In the genomic region with DNA sequence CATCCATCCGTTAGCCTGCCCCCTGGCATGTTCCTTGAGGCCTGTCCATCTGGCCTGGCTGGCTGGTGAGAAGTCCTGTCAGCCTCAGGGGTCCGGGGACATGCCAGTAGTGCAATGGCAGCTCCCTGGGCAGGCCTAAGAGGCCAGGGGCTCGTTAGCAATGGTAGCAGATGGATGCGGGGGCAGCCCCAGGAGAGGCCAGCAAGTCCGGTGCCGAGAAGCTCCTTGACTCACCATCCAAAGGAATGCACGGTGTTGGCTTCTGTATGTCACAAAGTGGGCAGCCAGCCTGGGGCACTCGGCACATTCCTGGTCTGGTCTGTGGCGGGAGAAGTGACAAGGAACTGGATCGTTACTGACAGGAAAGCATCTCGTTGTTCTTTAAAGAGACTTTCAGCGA, we compare ENCODE assay signal across 24 cellular contexts.
DNase-seq lines count a peak whose midpoint lies in the region; ATAC-seq and TF ChIP-seq lines count a peak whose summit lies in the region.
"Had no signal": no experiment of that assay in that cellular context is flagged by ENCODE, and none has a peak within 500 bp of the region (broad histone marks: within the 10 kb centered on the region; RNA-seq: fewer than 3 reads in every experiment).

No MANE protein-coding gene starts in this region.

- intact Hi-C loops in upper lobe of right lung (cut with DNase I): no loop called here

- no peaks in the 10 kb centered on the region for H3K27me3 ChIP-seq in muscle layer of duodenum (ENCODE audit: low read depth, low read length)
- H3K27me3 ChIP-seq in upper lobe of right lung: no peaks in the 10 kb centered on the region
- H3K27me3 ChIP-seq in HAP-1 (ENCODE audit: low read depth): no peaks in the 10 kb centered on the region
- H3K27me3 ChIP-seq: colonic mucosa, esophagus squamous epithelium, gastroesophageal sphincter, suprapubic skin had no signal

- in situ Hi-C loops in HAP-1 (cut with MboI; ENCODE audit: low sequenced_read_pairs): no loop called here

- H3K27ac ChIP-seq in muscle layer of duodenum (ENCODE audit: low read length): peak overlapping the region; percentile 32
- H3K27ac ChIP-seq in upper lobe of right lung: no peak overlapping the region
- H3K27ac ChIP-seq: colonic mucosa, esophagus squamous epithelium, gastroesophageal sphincter, skin epidermis, suprapubic skin had no signal

- no peak for ATAC-seq in upper lobe of right lung
- no peak for ATAC-seq in HG02885 (IDR thresholded peaks at IDR 0.05; ENCODE audit: poor library complexity, unreplicated experiment)
- ATAC-seq: activated naive CD4-positive, alpha-beta T cell treated with anti-CD3 and anti-CD28 coated beads, Interleukin-2, amount 50 U/mL, for 72 hours; gastroesophageal sphincter had no signal

- no peak overlapping the region for H3K4me3 ChIP-seq in muscle layer of duodenum (ENCODE audit: low read depth in 1 of 2, low read length in 2 of 2)
- H3K4me3 ChIP-seq in upper lobe of right lung: no peak overlapping the region
- no peak overlapping the region for H3K4me3 ChIP-seq in HAP-1
- H3K4me3 ChIP-seq: colonic mucosa, esophagus squamous epithelium, gastroesophageal sphincter, skin epidermis, suprapubic skin had no signal

- H3K4me3 Mint-ChIP-seq in chondrocyte (ENCODE audit: unreplicated experiment): no peak overlapping the region
- H3K4me3 Mint-ChIP-seq: CD4-positive, alpha-beta memory T cell; natural killer cell treated with Interleukin-12 subunit alpha and Interleukin-12 subunit beta and Interleukin-15 and Interleukin-18, amount 100 ng/mL, for 72 hours had no signal

- no peaks in the 10 kb centered on the region for H3K36me3 ChIP-seq in muscle layer of duodenum (ENCODE audit: control insufficient read depth in 1 of 2, insufficient read depth in 2 of 2, low read length in 2 of 2)
- no peaks in the 10 kb centered on the region for H3K36me3 ChIP-seq in upper lobe of right lung
- no peaks in the 10 kb centered on the region for H3K36me3 ChIP-seq in HAP-1 (replicated peaks)
- H3K36me3 ChIP-seq: colonic mucosa, esophagus squamous epithelium, gastroesophageal sphincter, suprapubic skin had no signal

- no peaks in the 10 kb centered on the region for H3K36me3 Mint-ChIP-seq in chondrocyte (ENCODE audit: low read depth)
- H3K36me3 Mint-ChIP-seq: activated naive CD4-positive, alpha-beta T cell treated with anti-CD3 and anti-CD28 coated beads, Interleukin-2, amount 50 U/mL, for 72 hours; CD4-positive, alpha-beta memory T cell; natural killer cell treated with Interleukin-12 subunit alpha and Interleukin-12 subunit beta and Interleukin-15 and Interleukin-18, amount 100 ng/mL, for 72 hours had no signal

- DNase-seq in RPMI7951 (ENCODE audit: low read depth) (peak; percentile 84), chondrocyte (ENCODE audit: low spot score) (no peak), upper lobe of right lung (peak; percentile 60), NCI-H146 (lab: John Stamatoyannopoulos, UW) (no peak), HAP-1 (ENCODE audit: low spot score in 2 of 2) (no peak)
- DNase-seq: activated CD4-positive, alpha-beta T cell treated with anti-CD3 and anti-CD28 coated beads for 4 hours; CD4-positive, alpha-beta memory T cell; colonic mucosa; DMS153; esophagus squamous epithelium; Kasumi-1; kidney; mesenchymal stem cell; NCI-H1092; NCI-H2029 treated with DMSO at 0.1 percent for 48 hours; NCI-H345; stimulated activated CD4-positive, alpha-beta T cell treated with anti-CD3 and anti-CD28 coated beads, Interleukin-1b, Interleukin-23, amount 100 ng/mL, for 48 hours had no signal

- peaks cover 41% of the 10 kb centered on the region for H3K4me1 Mint-ChIP-seq in chondrocyte (ENCODE audit: low read depth)
- H3K4me1 Mint-ChIP-seq: CD4-positive, alpha-beta memory T cell had no signal

- peaks cover 0 to 30% of the 10 kb centered on the region in 2 donors for H3K4me1 ChIP-seq in muscle layer of duodenum (ENCODE audit: control insufficient read depth in 1 of 2, insufficient read depth in 2 of 2, low read length in 2 of 2)
- H3K4me1 ChIP-seq in upper lobe of right lung: no peaks in the 10 kb centered on the region
- H3K4me1 ChIP-seq in HAP-1: no peaks in the 10 kb centered on the region
- H3K4me1 ChIP-seq: colonic mucosa, suprapubic skin had no signal

- H3K27ac Mint-ChIP-seq in chondrocyte (ENCODE audit: unreplicated experiment): peak overlapping the region; percentile 75
- H3K27ac Mint-ChIP-seq: activated naive CD4-positive, alpha-beta T cell treated with anti-CD3 and anti-CD28 coated beads, Interleukin-2, amount 50 U/mL, for 72 hours; CD4-positive, alpha-beta memory T cell; natural killer cell treated with Interleukin-12 subunit alpha and Interleukin-12 subunit beta and Interleukin-15 and Interleukin-18, amount 100 ng/mL, for 72 hours had no signal

- H3K27me3 Mint-ChIP-seq in chondrocyte (ENCODE audit: low read depth): no peaks in the 10 kb centered on the region

- no peaks in the 10 kb centered on the region for H3K9me3 Mint-ChIP-seq in chondrocyte (ENCODE audit: low read depth)
- H3K9me3 Mint-ChIP-seq: activated naive CD4-positive, alpha-beta T cell treated with anti-CD3 and anti-CD28 coated beads, Interleukin-2, amount 50 U/mL, for 72 hours; natural killer cell treated with Interleukin-12 subunit alpha and Interleukin-12 subunit beta and Interleukin-15 and Interleukin-18, amount 100 ng/mL, for 72 hours had no signal

- TF ChIP-seq CTCF in chondrocyte (IDR thresholded peaks at IDR 0.05) (no peak), upper lobe of right lung (IDR thresholded peaks at IDR 0.05) (no peak)

- H3K9me3 ChIP-seq in muscle layer of duodenum (ENCODE audit: control insufficient read depth in 1 of 2, low read length in 2 of 2): no peaks in the 10 kb centered on the region
- H3K9me3 ChIP-seq in upper lobe of right lung: no peaks in the 10 kb centered on the region
- no peaks in the 10 kb centered on the region for H3K9me3 ChIP-seq in HAP-1
- H3K9me3 ChIP-seq: colonic mucosa, esophagus squamous epithelium, gastroesophageal sphincter, suprapubic skin had no signal

Comparison
In these comparisons a context has a peak if more than half of its experiments do, and no peak if none do; other contexts are left out.
1. DNase-seq: peak in RPMI7951 (single experiment) and upper lobe of right lung (single experiment); none in chondrocyte (single experiment), NCI-H146 (single experiment) and HAP-1 (0 of 2).